ENCODE assay signal across 20 cellular contexts in the genomic region with DNA sequence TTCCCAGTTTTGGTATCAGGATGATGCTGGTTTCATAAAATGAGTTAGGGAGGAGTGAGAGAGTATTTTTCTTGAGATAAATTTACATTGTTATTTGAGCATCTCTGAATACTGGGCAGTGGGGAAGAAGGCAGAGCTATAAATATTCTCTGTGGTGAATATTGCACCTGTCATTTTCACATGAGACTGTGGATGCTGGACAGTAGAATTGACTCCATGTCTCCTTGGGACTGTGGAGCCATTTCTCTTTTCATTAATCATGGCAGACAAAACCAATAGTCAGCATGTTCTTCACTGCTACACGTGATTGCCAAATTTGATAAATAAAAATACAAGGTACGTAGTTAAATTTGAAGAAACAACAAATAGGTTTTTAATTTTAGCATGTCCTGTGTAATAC.
"Had no signal": no experiment of that assay in that cellular context is flagged by ENCODE, and none has a peak within 500 bp of the region (broad histone marks: within the 10 kb centered on the region; RNA-seq: fewer than 3 reads in every experiment).

No MANE protein-coding gene starts in this region.

- H3K36me3 ChIP-seq: MG63, SJCRH30 had no signal

- H3K4me3 ChIP-seq: MG63, SJCRH30 had no signal

- H3K27ac ChIP-seq: SJCRH30 had no signal

- ATAC-seq: SK-N-SH treated with all-trans-retinoic acid at 6 μM for 48 hours had no signal

- DNase-seq: IMR-90, Karpas-422, KG1, MG63, NCI-H1092, NCI-H1105 treated with DMSO at 0.1 percent for 48 hours, NCI-H1417 treated with DMSO at 0.1 percent for 48 hours, NCI-H146, NCI-H1694 treated with DMSO at 0.1 percent for 48 hours, NCI-H1930, NCI-H2081, NCI-H2107, NCI-H2227 treated with DMSO at 0.1 percent for 48 hours, NCI-H524, NCI-H526 treated with DMSO at 0.1 percent for 48 hours, NCI-H748 treated with DMSO at 0.1 percent for 48 hours, RPMI8226, SHP77 treated with DMSO at 0.1 percent for 48 hours, SJCRH30 had no signal

- H3K4me1 ChIP-seq: SJCRH30 had no signal

- H3K9me3 ChIP-seq: SJCRH30 had no signal

- H3K27me3 ChIP-seq: SJCRH30 had no signal
